In genomic region chr5:37722236-37723146, GRCh38 we compare ENCODE assay signal across 8 cellular contexts.
A peak's percentile ranks its signal among the peaks of the same experiment; 100 is the strongest.
DNase-seq lines count a peak whose midpoint lies in the region; ATAC-seq, FAIRE-seq and TF ChIP-seq lines count a peak whose summit lies in the region.

No MANE protein-coding gene starts in this region.

- peak overlapping the region; percentile 89 for H3K27ac ChIP-seq in astrocyte (ENCODE audit: low read depth, low read length)

- H3K36me3 ChIP-seq in MG63, result no peaks in the 10 kb centered on the region; the same call in 1 of the 2 replicates
- peaks cover 5% of the 10 kb centered on the region for H3K36me3 ChIP-seq in astrocyte (ENCODE audit: insufficient read depth, low read length)

- DNase-seq in H4 (ENCODE audit: low spot score) (peak; percentile 90), MG63 (peak; percentile 61), astrocyte (ENCODE audit: low read depth) (peak; percentile 99), NCI-H1105 (lab: John Stamatoyannopoulos, UW) (no peak)
- DNase-seq in stimulated activated CD4-positive, alpha-beta T cell treated with anti-CD3 and anti-CD28 coated beads, Interleukin-1b, Interleukin-23, amount 100 ng/mL, for 48 hours, result peak; percentile 55
- no peak for DNase-seq in effector CD4-positive, alpha-beta T cell

- no peaks in the 10 kb centered on the region for H3K27me3 Mint-ChIP-seq in astrocyte (ENCODE audit: low read depth, unreplicated experiment)

- H3K4me1 ChIP-seq in astrocyte (ENCODE audit: insufficient read depth, low read length), result peaks cover 54% of the 10 kb centered on the region

- H3K79me2 ChIP-seq in astrocyte (ENCODE audit: insufficient read depth, low read length), result no peaks in the 10 kb centered on the region

- H3K4me1 Mint-ChIP-seq in astrocyte (ENCODE audit: low read depth, unreplicated experiment), result peaks cover 67% of the 10 kb centered on the region

- no peak overlapping the region for H3K4me3 ChIP-seq in MG63
- H3K4me3 ChIP-seq in astrocyte (ENCODE audit: insufficient read depth, low read depth, low read length), result no peak overlapping the region

- TF ChIP-seq CTCF in astrocyte (IDR thresholded peaks at IDR 0.05; ENCODE audit: insufficient read depth, low read depth, low read length), result no peak

- FAIRE-seq in astrocyte (lab: Jason Lieb, UNC), result peak; percentile 98

- H3K27me3 ChIP-seq in MG63 (no peaks in the 10 kb centered on the region), astrocyte (ENCODE audit: insufficient read depth, low read length) (no peaks in the 10 kb centered on the region)

- peak overlapping the region; percentile 29 for H3K27ac Mint-ChIP-seq in astrocyte (ENCODE audit: unreplicated experiment)

- H3K9me3 Mint-ChIP-seq in astrocyte (ENCODE audit: unreplicated experiment), result no peaks in the 10 kb centered on the region

- no peak overlapping the region for H2AFZ ChIP-seq in astrocyte (ENCODE audit: low read depth, low read length)

- H3K9me3 ChIP-seq in MG63 (no peaks in the 10 kb centered on the region), astrocyte (ENCODE audit: insufficient read depth, low read depth, low read length) (no peaks in the 10 kb centered on the region)

- H4K20me1 ChIP-seq in astrocyte (ENCODE audit: insufficient read depth, low read length), result no peaks in the 10 kb centered on the region

- peak overlapping the region; percentile 69 for H3K4me2 ChIP-seq in astrocyte (ENCODE audit: low read length)

- no peak overlapping the region for H3K4me3 Mint-ChIP-seq in astrocyte (ENCODE audit: unreplicated experiment)

- peak; percentile 63 for ATAC-seq in GM18502 (IDR thresholded peaks at IDR 0.05; ENCODE audit: poor library complexity, unreplicated experiment)
- no peak for ATAC-seq in GM19328 (IDR thresholded peaks at IDR 0.05; ENCODE audit: unreplicated experiment)

- peaks cover 3% of the 10 kb centered on the region for H3K36me3 Mint-ChIP-seq in astrocyte (ENCODE audit: low read depth, unreplicated experiment)

- H3K9ac ChIP-seq in astrocyte (ENCODE audit: low read length), result peak overlapping the region; percentile 68

Comparison
In these comparisons a context has a peak if more than half of its experiments do, and no peak if none do; other contexts are left out.
1. DNase-seq: peak in H4 (single experiment), MG63 (single experiment), astrocyte (single experiment) and stimulated activated CD4-positive, alpha-beta T cell treated with anti-CD3 and anti-CD28 coated beads, Interleukin-1b, Interleukin-23, amount 100 ng/mL, for 48 hours (single experiment); none in NCI-H1105 (single experiment) and effector CD4-positive, alpha-beta T cell (single experiment).